Comparison of ENCODE assay signal across 1 cellular context in genomic region chr19:18171605-18172327, GRCh38.
A peak's percentile ranks its signal among the peaks of the same experiment; 100 is the strongest.
TF ChIP-seq lines count a peak whose summit lies in the region.

No MANE protein-coding gene starts in this region.

TF ChIP-seq in K562, 482 proteins besides CTCF, POLR2A, EP300 and RAD21 (continued from another document):
- TF ChIP-seq, protein P1, sequence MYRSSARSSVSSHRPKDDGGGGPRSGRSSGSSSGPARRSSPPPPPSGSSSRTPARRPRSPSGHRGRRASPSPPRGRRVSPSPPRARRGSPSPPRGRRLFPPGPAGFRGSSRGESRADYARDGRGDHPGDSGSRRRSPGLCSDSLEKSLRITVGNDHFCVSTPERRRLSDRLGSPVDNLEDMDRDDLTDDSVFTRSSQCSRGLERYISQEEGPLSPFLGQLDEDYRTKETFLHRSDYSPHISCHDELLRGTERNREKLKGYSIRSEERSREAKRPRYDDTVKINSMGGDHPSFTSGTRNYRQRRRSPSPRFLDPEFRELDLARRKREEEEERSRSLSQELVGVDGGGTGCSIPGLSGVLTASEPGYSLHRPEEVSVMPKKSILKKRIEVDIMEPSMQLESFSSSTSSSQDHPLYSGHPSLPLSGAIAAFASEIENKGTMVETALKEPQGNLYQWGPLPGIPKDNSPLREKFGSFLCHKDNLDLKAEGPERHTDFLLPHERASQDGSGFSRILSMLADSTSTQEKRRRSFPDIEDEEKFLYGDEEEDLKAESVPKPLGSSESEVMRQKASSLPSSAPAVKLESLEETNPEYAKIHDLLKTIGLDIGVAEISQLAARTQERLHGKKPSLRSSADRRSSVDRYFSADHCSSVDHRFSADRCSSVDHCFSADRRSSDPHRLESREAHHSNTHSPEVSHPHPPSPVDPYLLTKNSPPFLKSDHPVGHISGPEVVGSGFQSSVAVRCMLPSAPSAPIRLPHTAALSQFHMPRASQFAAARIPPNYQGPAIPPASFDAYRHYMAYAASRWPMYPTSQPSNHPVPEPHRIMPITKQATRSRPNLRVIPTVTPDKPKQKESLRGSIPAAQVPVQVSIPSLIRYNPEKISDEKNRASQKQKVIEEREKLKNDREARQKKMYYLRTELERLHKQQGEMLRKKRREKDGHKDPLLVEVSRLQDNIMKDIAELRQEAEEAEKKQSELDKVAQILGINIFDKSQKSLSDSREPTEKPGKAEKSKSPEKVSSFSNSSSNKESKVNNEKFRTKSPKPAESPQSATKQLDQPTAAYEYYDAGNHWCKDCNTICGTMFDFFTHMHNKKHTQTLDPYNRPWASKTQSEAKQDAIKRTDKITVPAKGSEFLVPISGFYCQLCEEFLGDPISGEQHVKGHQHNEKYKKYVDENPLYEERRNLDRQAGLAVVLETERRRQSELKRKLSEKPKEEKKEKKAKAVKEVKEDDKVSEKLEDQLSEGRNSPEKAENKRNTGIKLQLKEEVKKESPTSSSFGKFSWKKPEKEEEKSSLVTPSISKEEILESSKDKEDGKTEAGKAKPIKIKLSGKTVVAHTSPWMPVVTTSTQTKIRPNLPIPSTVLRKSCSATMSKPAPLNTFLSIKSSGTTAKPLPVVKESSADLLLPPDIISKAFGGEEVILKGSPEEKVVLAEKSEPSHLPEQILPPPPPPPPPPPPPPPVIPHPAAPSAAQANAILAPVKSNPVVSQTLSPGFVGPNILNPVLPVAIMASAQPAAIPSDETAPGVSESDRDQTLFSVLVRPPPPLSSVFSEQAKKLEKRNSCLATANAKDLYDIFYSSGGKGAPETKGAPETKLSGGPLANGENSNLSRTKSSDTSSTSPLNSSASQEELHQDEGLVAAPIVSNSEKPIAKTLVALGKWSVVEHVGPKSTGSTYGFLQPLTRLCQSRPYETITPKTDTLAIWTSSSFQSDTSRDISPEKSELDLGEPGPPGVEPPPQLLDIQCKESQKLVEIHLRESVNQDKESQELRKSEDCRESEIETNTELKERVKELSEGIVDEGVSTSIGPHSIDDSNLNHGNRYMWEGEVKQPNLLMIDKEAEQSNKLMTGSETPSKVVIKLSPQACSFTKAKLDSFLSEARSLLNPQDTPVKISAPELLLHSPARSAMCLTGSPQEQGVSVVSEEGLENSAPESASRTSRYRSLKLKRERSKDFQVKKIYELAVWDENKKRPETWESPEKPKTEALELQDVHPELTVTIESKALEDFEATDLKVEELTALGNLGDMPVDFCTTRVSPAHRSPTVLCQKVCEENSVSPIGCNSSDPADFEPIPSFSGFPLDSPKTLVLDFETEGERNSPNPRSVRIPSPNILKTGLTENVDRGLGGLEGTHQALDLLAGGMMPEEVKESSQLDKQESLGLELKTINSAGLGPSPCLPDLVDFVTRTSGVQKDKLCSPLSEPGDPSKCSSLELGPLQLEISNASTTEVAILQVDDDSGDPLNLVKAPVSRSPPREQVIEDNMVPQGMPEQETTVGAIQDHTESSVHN (IDR thresholded peaks at IDR 0.05; ENCODE audit: borderline replicate concordance in 1 of 2, low read depth in 1 of 2): no peak
- TF ChIP-seq MIER1 (IDR thresholded peaks at IDR 0.05; ENCODE audit: low read depth) (0 out of 2 replicates have a peak, but pooled peaks have one; percentile 39), ZFP36 (IDR thresholded peaks at IDR 0.05; ENCODE audit: low read depth, low read length, partially characterized antibody) (peak; percentile 86), ZNF347 (CRISPR knock-in tag; IDR thresholded peaks at IDR 0.05; ENCODE audit: low read depth) (no peak), ZZZ3 (IDR thresholded peaks at IDR 0.05) (no peak), MCM3 (IDR thresholded peaks at IDR 0.05) (no peak), ZC3H8 (IDR thresholded peaks at IDR 0.05) (no peak), SMARCA5 (IDR thresholded peaks at IDR 0.05) (peak; percentile 55; the same call in 1 of the 2 replicates), SUPT5H (IDR thresholded peaks at IDR 0.05) (peak; percentile 43; the same call in 1 of the 2 replicates), ZBTB8A (IDR thresholded peaks at IDR 0.05; ENCODE audit: partially characterized antibody) (no peak), HNRNPK (IDR thresholded peaks at IDR 0.05; ENCODE audit: low read depth, low read length, poor library complexity, severe bottlenecking) (no peak), SMAD2 (IDR thresholded peaks at IDR 0.05; ENCODE audit: low read depth, low read length) (no peak), RCOR1 (IDR thresholded peaks at IDR 0.05; ENCODE audit: borderline replicate concordance in 1 of 2, low read depth in 2 of 2, low read length in 2 of 2) (0 out of 4 replicates have a peak, but pooled peaks of 1 of the 2 experiments have one; percentile 37), PTBP1 (IDR thresholded peaks at IDR 0.05; ENCODE audit: low read depth, low read length) (peak; percentile 76; the same call in 1 of the 2 replicates), LARP7 (IDR thresholded peaks at IDR 0.05) (no peak), FOXK2 (conservative IDR thresholded peaks at IDR 0.05 in 1 of 2, IDR thresholded peaks at IDR 0.05 in 1 of 2; ENCODE audit: low read depth in 2 of 2) (peak; percentile 21 to 54; a peak in 2 of 4 replicates), MTA3 (IDR thresholded peaks at IDR 0.05; ENCODE audit: borderline replicate concordance) (no peak), PCBP1 (IDR thresholded peaks at IDR 0.05; ENCODE audit: low read depth, low read length, poor library complexity, severe bottlenecking) (no peak), ADNP (tag; IDR thresholded peaks at IDR 0.05) (peak; percentile 52), ZEB2 (IDR thresholded peaks at IDR 0.05) (no peak), EGR1 (conservative IDR thresholded peaks at IDR 0.05) (no peak), ELF4 (CRISPR knock-in tag; IDR thresholded peaks at IDR 0.05) (no peak), ATF7 (IDR thresholded peaks at IDR 0.05) (peak; percentile 73; the same call in 1 of the 2 replicates), POLR2AphosphoS2 (IDR thresholded peaks at IDR 0.05; ENCODE audit: low read length) (no peak), HDAC1 (IDR thresholded peaks at IDR 0.05) (0 out of 4 replicates have a peak, but pooled peaks of 1 of the 2 experiments have one; percentile 35), ZNF121 (CRISPR knock-in tag; conservative IDR thresholded peaks at IDR 0.05) (no peak), KDM1A (IDR thresholded peaks at IDR 0.05) (peak; percentile 76 to 79), ZBTB43 (CRISPR knock-in tag; IDR thresholded peaks at IDR 0.05) (no peak), ZNF197 (CRISPR knock-in tag; IDR thresholded peaks at IDR 0.05; ENCODE audit: low read depth) (no peak), TCF3 (CRISPR knock-in tag; IDR thresholded peaks at IDR 0.05) (no peak), CBX1 (IDR thresholded peaks at IDR 0.05; ENCODE audit: low read depth) (0 out of 2 replicates have a peak, but pooled peaks have one; percentile 37), SNRNP70 (optimal IDR thresholded peaks at IDR 0.05; ENCODE audit: low read depth, low read length) (no peak), RBM25 (IDR thresholded peaks at IDR 0.05; ENCODE audit: low read depth, low read length, severe bottlenecking) (peak; percentile 93), NONO (IDR thresholded peaks at IDR 0.05; ENCODE audit: low read depth in 2 of 2, low read length in 1 of 2) (no peak), TAF1 (IDR thresholded peaks at IDR 0.05; ENCODE audit: control insufficient read depth, extremely low read depth, insufficient read depth, low read length, severe bottlenecking) (no peak), MCM7 (IDR thresholded peaks at IDR 0.05) (no peak), ZNF174 (CRISPR knock-in tag; IDR thresholded peaks at IDR 0.05) (no peak), KAT7 (CRISPR knock-in tag; IDR thresholded peaks at IDR 0.05; ENCODE audit: borderline replicate concordance) (no peak)
- TF ChIP-seq, protein P2, sequence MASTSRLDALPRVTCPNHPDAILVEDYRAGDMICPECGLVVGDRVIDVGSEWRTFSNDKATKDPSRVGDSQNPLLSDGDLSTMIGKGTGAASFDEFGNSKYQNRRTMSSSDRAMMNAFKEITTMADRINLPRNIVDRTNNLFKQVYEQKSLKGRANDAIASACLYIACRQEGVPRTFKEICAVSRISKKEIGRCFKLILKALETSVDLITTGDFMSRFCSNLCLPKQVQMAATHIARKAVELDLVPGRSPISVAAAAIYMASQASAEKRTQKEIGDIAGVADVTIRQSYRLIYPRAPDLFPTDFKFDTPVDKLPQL (IDR thresholded peaks at IDR 0.05; ENCODE audit: extremely low read depth, insufficient read length): no peak
- TF ChIP-seq, protein P3, sequence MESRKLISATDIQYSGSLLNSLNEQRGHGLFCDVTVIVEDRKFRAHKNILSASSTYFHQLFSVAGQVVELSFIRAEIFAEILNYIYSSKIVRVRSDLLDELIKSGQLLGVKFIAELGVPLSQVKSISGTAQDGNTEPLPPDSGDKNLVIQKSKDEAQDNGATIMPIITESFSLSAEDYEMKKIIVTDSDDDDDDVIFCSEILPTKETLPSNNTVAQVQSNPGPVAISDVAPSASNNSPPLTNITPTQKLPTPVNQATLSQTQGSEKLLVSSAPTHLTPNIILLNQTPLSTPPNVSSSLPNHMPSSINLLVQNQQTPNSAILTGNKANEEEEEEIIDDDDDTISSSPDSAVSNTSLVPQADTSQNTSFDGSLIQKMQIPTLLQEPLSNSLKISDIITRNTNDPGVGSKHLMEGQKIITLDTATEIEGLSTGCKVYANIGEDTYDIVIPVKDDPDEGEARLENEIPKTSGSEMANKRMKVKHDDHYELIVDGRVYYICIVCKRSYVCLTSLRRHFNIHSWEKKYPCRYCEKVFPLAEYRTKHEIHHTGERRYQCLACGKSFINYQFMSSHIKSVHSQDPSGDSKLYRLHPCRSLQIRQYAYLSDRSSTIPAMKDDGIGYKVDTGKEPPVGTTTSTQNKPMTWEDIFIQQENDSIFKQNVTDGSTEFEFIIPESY (CRISPR knock-in tag; IDR thresholded peaks at IDR 0.05): peak; percentile 70
- TF ChIP-seq, protein P4, sequence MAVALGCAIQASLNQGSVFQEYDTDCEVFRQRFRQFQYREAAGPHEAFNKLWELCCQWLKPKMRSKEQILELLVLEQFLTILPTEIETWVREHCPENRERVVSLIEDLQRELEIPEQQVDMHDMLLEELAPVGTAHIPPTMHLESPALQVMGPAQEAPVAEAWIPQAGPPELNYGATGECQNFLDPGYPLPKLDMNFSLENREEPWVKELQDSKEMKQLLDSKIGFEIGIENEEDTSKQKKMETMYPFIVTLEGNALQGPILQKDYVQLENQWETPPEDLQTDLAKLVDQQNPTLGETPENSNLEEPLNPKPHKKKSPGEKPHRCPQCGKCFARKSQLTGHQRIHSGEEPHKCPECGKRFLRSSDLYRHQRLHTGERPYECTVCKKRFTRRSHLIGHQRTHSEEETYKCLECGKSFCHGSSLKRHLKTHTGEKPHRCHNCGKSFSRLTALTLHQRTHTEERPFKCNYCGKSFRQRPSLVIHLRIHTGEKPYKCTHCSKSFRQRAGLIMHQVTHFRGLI (CRISPR knock-in tag; IDR thresholded peaks at IDR 0.05): no peak
- TF ChIP-seq, protein P5, sequence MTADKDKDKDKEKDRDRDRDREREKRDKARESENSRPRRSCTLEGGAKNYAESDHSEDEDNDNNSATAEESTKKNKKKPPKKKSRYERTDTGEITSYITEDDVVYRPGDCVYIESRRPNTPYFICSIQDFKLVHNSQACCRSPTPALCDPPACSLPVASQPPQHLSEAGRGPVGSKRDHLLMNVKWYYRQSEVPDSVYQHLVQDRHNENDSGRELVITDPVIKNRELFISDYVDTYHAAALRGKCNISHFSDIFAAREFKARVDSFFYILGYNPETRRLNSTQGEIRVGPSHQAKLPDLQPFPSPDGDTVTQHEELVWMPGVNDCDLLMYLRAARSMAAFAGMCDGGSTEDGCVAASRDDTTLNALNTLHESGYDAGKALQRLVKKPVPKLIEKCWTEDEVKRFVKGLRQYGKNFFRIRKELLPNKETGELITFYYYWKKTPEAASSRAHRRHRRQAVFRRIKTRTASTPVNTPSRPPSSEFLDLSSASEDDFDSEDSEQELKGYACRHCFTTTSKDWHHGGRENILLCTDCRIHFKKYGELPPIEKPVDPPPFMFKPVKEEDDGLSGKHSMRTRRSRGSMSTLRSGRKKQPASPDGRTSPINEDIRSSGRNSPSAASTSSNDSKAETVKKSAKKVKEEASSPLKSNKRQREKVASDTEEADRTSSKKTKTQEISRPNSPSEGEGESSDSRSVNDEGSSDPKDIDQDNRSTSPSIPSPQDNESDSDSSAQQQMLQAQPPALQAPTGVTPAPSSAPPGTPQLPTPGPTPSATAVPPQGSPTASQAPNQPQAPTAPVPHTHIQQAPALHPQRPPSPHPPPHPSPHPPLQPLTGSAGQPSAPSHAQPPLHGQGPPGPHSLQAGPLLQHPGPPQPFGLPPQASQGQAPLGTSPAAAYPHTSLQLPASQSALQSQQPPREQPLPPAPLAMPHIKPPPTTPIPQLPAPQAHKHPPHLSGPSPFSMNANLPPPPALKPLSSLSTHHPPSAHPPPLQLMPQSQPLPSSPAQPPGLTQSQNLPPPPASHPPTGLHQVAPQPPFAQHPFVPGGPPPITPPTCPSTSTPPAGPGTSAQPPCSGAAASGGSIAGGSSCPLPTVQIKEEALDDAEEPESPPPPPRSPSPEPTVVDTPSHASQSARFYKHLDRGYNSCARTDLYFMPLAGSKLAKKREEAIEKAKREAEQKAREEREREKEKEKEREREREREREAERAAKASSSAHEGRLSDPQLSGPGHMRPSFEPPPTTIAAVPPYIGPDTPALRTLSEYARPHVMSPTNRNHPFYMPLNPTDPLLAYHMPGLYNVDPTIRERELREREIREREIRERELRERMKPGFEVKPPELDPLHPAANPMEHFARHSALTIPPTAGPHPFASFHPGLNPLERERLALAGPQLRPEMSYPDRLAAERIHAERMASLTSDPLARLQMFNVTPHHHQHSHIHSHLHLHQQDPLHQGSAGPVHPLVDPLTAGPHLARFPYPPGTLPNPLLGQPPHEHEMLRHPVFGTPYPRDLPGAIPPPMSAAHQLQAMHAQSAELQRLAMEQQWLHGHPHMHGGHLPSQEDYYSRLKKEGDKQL (CRISPR knock-in tag; IDR thresholded peaks at IDR 0.05; ENCODE audit: borderline replicate concordance): no peak
- TF ChIP-seq, protein P6, sequence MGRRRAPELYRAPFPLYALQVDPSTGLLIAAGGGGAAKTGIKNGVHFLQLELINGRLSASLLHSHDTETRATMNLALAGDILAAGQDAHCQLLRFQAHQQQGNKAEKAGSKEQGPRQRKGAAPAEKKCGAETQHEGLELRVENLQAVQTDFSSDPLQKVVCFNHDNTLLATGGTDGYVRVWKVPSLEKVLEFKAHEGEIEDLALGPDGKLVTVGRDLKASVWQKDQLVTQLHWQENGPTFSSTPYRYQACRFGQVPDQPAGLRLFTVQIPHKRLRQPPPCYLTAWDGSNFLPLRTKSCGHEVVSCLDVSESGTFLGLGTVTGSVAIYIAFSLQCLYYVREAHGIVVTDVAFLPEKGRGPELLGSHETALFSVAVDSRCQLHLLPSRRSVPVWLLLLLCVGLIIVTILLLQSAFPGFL (CRISPR knock-in tag; IDR thresholded peaks at IDR 0.05): no peak
